ENCODE assay signal across 8 cellular contexts in genomic region chr7:77128582-77129410, GRCh38. TPM values are rescaled to one million over a fixed set of nuclear protein-coding genes. Genes with fewer than 3 reads are reported as not detected.
DNase-seq lines count a peak whose midpoint lies in the region; ATAC-seq and TF ChIP-seq lines count a peak whose summit lies in the region.
"Not testable (repeated sequence)": the region's sequence is repeated elsewhere in the genome, so short reads cannot be mapped to it uniquely, and the experiment has no call there.

No MANE protein-coding gene starts in this region.

- ATAC-seq in GM19372 (IDR thresholded peaks at IDR 0.05; ENCODE audit: low read depth, unreplicated experiment) (peak; percentile 85), HG02588 (IDR thresholded peaks at IDR 0.05; ENCODE audit: unreplicated experiment) (peak; percentile 75), HG03354 (IDR thresholded peaks at IDR 0.05; ENCODE audit: poor library complexity, severe bottlenecking, unreplicated experiment) (peak; percentile 78)
- peak; percentile 96 for ATAC-seq in stimulated activated memory B cell treated with anti-CD40 and anti-IgM and Interleukin-4, amounts not matched to agents 10 μg/mL and 1 μg/mL and 100 μg/mL, for 72 hours

- not testable (repeated sequence) for TF ChIP-seq CTCF in GM12865 (IDR thresholded peaks at IDR 0.05; ENCODE audit: insufficient read depth, low read depth, low read length, missing control alignments)

- H3K4me3 Mint-ChIP-seq in activated naive CD8-positive, alpha-beta T cell treated with anti-CD3 and anti-CD28 coated beads for 36 hours; stimulated activated memory B cell treated with anti-CD40 and anti-IgM and Interleukin-4, amounts not matched to agents 10 μg/mL and 1 μg/mL and 100 μg/mL, for 72 hours: not testable (repeated sequence)

- H3K4me1 Mint-ChIP-seq in activated naive CD8-positive, alpha-beta T cell treated with anti-CD3 and anti-CD28 coated beads for 36 hours = not testable (repeated sequence)
- H3K4me1 Mint-ChIP-seq in stimulated activated memory B cell treated with anti-CD40 and anti-IgM and Interleukin-4, amounts not matched to agents 10 μg/mL and 1 μg/mL and 100 μg/mL, for 72 hours = peaks cover 11% of the 10 kb centered on the region

- H3K9me3 Mint-ChIP-seq in activated naive CD8-positive, alpha-beta T cell treated with anti-CD3 and anti-CD28 coated beads for 36 hours; stimulated activated memory B cell treated with anti-CD40 and anti-IgM and Interleukin-4, amounts not matched to agents 10 μg/mL and 1 μg/mL and 100 μg/mL, for 72 hours: not testable (repeated sequence)

- peak overlapping the region; percentile 75 for H3K27ac Mint-ChIP-seq in activated naive CD8-positive, alpha-beta T cell treated with anti-CD3 and anti-CD28 coated beads for 36 hours
- peak overlapping the region; percentile 59 for H3K27ac Mint-ChIP-seq in stimulated activated memory B cell treated with anti-CD40 and anti-IgM and Interleukin-4, amounts not matched to agents 10 μg/mL and 1 μg/mL and 100 μg/mL, for 72 hours

- not testable (repeated sequence) for H3K4me3 ChIP-seq in GM12865 (ENCODE audit: low read depth, low read length)

- DNase-seq in GM12865 (ENCODE audit: low read depth) (peak; percentile 49), NOMO-1 treated with dmso at 0.1 percent for 144 hours (lab: John Stamatoyannopoulos, UW; ENCODE audit: unreplicated experiment) (peak; percentile 74), inferior parietal cortex (ENCODE audit: extremely low spot score) (peak; percentile 46)
- not testable (repeated sequence) for DNase-seq in activated naive CD8-positive, alpha-beta T cell treated with anti-CD3 and anti-CD28 coated beads for 36 hours

- H3K27me3 Mint-ChIP-seq in activated naive CD8-positive, alpha-beta T cell treated with anti-CD3 and anti-CD28 coated beads for 36 hours; stimulated activated memory B cell treated with anti-CD40 and anti-IgM and Interleukin-4, amounts not matched to agents 10 μg/mL and 1 μg/mL and 100 μg/mL, for 72 hours: not testable (repeated sequence)

- not testable (repeated sequence) for H3K36me3 Mint-ChIP-seq in activated naive CD8-positive, alpha-beta T cell treated with anti-CD3 and anti-CD28 coated beads for 36 hours; stimulated activated memory B cell treated with anti-CD40 and anti-IgM and Interleukin-4, amounts not matched to agents 10 μg/mL and 1 μg/mL and 100 μg/mL, for 72 hours

RNA-seq across cellular contexts. Expression of gene CCDC146, which starts 6.4 kb away (rescaled TPM):
- under 1 TPM; 0.90 to 0.93 TPM for total RNA-seq in activated naive CD8-positive, alpha-beta T cell treated with anti-CD3 and anti-CD28 coated beads for 36 hours
